In the genomic region with DNA sequence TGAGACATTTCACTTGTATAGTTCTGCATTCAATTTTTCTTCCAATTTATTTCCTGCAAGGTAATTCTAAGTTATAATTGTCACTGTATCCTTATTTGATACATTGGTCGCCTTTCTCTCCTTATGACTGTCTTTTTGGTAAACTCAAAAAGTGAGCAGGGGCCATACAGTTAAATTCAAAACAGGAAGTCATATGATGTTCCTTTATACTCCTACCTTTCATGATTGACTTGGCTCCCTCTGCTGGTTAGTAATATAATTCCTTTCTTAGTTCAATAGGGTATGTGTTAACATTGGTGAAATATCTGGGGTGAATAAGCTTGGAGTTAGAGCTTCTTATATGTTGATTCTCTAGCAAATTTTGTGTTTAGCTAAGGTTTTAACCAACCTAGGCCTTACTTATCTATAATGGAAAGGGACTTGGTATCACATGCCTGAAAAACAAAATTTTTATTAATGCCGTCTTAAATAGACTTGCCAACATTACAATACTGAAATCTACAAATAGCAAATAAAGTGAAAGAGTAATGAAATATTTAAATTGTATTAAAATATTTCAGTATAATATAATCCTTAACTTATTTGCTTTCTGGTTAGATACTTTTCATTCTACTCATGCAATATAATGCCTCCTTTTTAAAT, we compare ENCODE assay signal across 8 cellular contexts. TPM values are rescaled to one million over a fixed set of nuclear protein-coding genes. Genes with fewer than 3 reads are reported as not detected.
DNase-seq lines count a peak whose midpoint lies in the region; ATAC-seq and TF ChIP-seq lines count a peak whose summit lies in the region.

No MANE protein-coding gene starts in this region.

- no peaks in the 10 kb centered on the region for H3K27me3 Mint-ChIP-seq in activated CD8-positive, alpha-beta T cell treated with anti-CD3 and anti-CD28 coated beads, Interleukin-2, amount 10 ng/mL, durations not matched to agents 7 days and 5 days (ENCODE audit: low read depth)

- in situ Hi-C loops in gastrocnemius medialis (cut with MboI; ENCODE audit: low sequenced_read_pairs in 4 of 4) = loop anchor here in 2 of 4 donors (10.0 to 25.0 kb wide), 2 partner anchors 74 to 133 kb away; no protein-coding TSS in a partner anchor

- DNase-seq in DMS53 treated with DMSO at 0.1 percent for 48 hours (lab: John Stamatoyannopoulos, UW; ENCODE audit: unreplicated experiment) (peak; percentile 62), NCI-H226 (peak; percentile 56), heart left ventricle (no peak), gastrocnemius medialis (no peak)
- DNase-seq in activated CD8-positive, alpha-beta T cell treated with anti-CD3 and anti-CD28 coated beads, Interleukin-2, amount 10 ng/mL, durations not matched to agents 7 days and 5 days = no peak
- no peak for DNase-seq in activated CD4-positive, alpha-beta T cell treated with anti-CD3 and anti-CD28 coated beads, Interleukin-2, amount 50 U/mL, for 48 hours

- H3K9me3 ChIP-seq in heart left ventricle (no peaks in the 10 kb centered on the region), gastrocnemius medialis (no peaks in the 10 kb centered on the region)

- WGBS in heart left ventricle, 4 donors = 61 to 72% (median 64%) methylated on average over 2 of the region's 2 CpGs

- H3K27ac ChIP-seq in heart left ventricle (no peak overlapping the region), gastrocnemius medialis (no peak overlapping the region)

- intact Hi-C loops in heart left ventricle (cut with DNase I) (loop anchor here in 9 of 10 donors (2.0 to 10.0 kb wide), 8 partner anchors 74 to 626 kb away; partner anchors contain the start of gene NADK2 (in 2 of the 9)), gastrocnemius medialis (cut with DNase I; ENCODE audit: low total_unique reads) (loop anchor here (2.0 to 10.0 kb wide), 3 partner anchors 126 to 1294 kb away; no protein-coding TSS in a partner anchor)

- no peak overlapping the region for H3K4me3 Mint-ChIP-seq in activated CD8-positive, alpha-beta T cell treated with anti-CD3 and anti-CD28 coated beads, Interleukin-2, amount 10 ng/mL, durations not matched to agents 7 days and 5 days

- POLR2A ChIA-PET in activated CD8-positive, alpha-beta T cell treated with anti-CD3 and anti-CD28 coated beads, Interleukin-2, amount 10 ng/mL, durations not matched to agents 7 days and 5 days (lab: Charles Lee) = interaction anchor here (0.5 kb wide), 1 partner anchor 41 kb away, joined by 3 read pairs; no protein-coding TSS in a partner anchor

- no peaks in the 10 kb centered on the region for H3K27me3 ChIP-seq in heart left ventricle
- no peaks in the 10 kb centered on the region for H3K27me3 ChIP-seq in gastrocnemius medialis

- peak; percentile 49 to 80 (median 62) for TF ChIP-seq CTCF in heart left ventricle (IDR thresholded peaks at IDR 0.05)
- peak; percentile 36 to 68 (median 58) for TF ChIP-seq CTCF in gastrocnemius medialis (IDR thresholded peaks at IDR 0.05 in 4 of 5, conservative IDR thresholded peaks at IDR 0.05 in 1 of 5)

- ATAC-seq in GM19468 (IDR thresholded peaks at IDR 0.05; ENCODE audit: extremely low read depth, unreplicated experiment) (peak; percentile 62), HG03442 (IDR thresholded peaks at IDR 0.05; ENCODE audit: unreplicated experiment) (peak; percentile 88), heart left ventricle (peak; percentile 39 to 74 (median 69)), gastrocnemius medialis (peak; percentile 77 to 81)
- ATAC-seq in activated CD8-positive, alpha-beta T cell treated with anti-CD3 and anti-CD28 coated beads, Interleukin-2, amount 10 ng/mL, durations not matched to agents 7 days and 5 days = peak; percentile 84

- H3K4me1 Mint-ChIP-seq in activated CD8-positive, alpha-beta T cell treated with anti-CD3 and anti-CD28 coated beads, Interleukin-2, amount 10 ng/mL, durations not matched to agents 7 days and 5 days (ENCODE audit: low read depth) = peaks cover 26% of the 10 kb centered on the region

- H3K4me1 ChIP-seq in heart left ventricle (peaks cover 3 to 39% (median 21%) of the 10 kb centered on the region in 12 donors), gastrocnemius medialis (peaks cover 20 to 30% of the 10 kb centered on the region in 2 donors)

- H3K4me3 ChIP-seq in heart left ventricle (no peak overlapping the region), gastrocnemius medialis (no peak overlapping the region)

- H3K9me3 Mint-ChIP-seq in activated CD8-positive, alpha-beta T cell treated with anti-CD3 and anti-CD28 coated beads, Interleukin-2, amount 10 ng/mL, durations not matched to agents 7 days and 5 days (ENCODE audit: insufficient read depth) = no peaks in the 10 kb centered on the region

- peaks cover 0 to 8% (median 0%) of the 10 kb centered on the region in 9 donors for H3K36me3 ChIP-seq in heart left ventricle
- no peaks in the 10 kb centered on the region for H3K36me3 ChIP-seq in gastrocnemius medialis

- no peak for TF ChIP-seq POLR2A in heart left ventricle (IDR thresholded peaks at IDR 0.05)
- no peak for TF ChIP-seq POLR2A in gastrocnemius medialis (IDR thresholded peaks at IDR 0.05)

- CTCF ChIA-PET in activated CD8-positive, alpha-beta T cell treated with anti-CD3 and anti-CD28 coated beads, Interleukin-2, amount 10 ng/mL, durations not matched to agents 7 days and 5 days (lab: Charles Lee) = interaction anchor here (0.9 to 1.8 kb wide), 11 partner anchors 17 to 720 kb away, joined by 3 to 24 read pairs (median 4); partner anchors contain the start of gene NUP155

- peaks cover 17% of the 10 kb centered on the region for H3K36me3 Mint-ChIP-seq in activated CD8-positive, alpha-beta T cell treated with anti-CD3 and anti-CD28 coated beads, Interleukin-2, amount 10 ng/mL, durations not matched to agents 7 days and 5 days (ENCODE audit: low read depth)

- H3K27ac Mint-ChIP-seq in activated CD8-positive, alpha-beta T cell treated with anti-CD3 and anti-CD28 coated beads, Interleukin-2, amount 10 ng/mL, durations not matched to agents 7 days and 5 days = no peak overlapping the region

RNA-seq across cellular contexts. Expression of gene NIPBL, which starts 6.0 kb away (rescaled TPM):
- 10 to 100 TPM; 54.1 to 55.9 TPM for total RNA-seq in activated CD8-positive, alpha-beta T cell treated with anti-CD3 and anti-CD28 coated beads, Interleukin-2, amount 10 ng/mL, durations not matched to agents 7 days and 5 days
- total RNA-seq in heart left ventricle (10 to 100 TPM; 31.7 to 57.3 (median 39.2) TPM), gastrocnemius medialis (10 to 100 TPM; 15.0 to 49.6 (median 32.7) TPM)
- polyA plus RNA-seq in heart left ventricle = 10 to 100 TPM; 13.2 to 13.5 TPM

Comparison
In these comparisons a context has a peak if more than half of its experiments do, and no peak if none do; other contexts are left out.
1. DNase-seq: peak in DMS53 treated with DMSO at 0.1 percent for 48 hours (single experiment) and NCI-H226 (single experiment); none in activated CD8-positive, alpha-beta T cell treated with anti-CD3 and anti-CD28 coated beads, Interleukin-2, amount 10 ng/mL, durations not matched to agents 7 days and 5 days (single experiment), heart left ventricle (0 of 5), gastrocnemius medialis (0 of 2) and activated CD4-positive, alpha-beta T cell treated with anti-CD3 and anti-CD28 coated beads, Interleukin-2, amount 50 U/mL, for 48 hours (0 of 2).
2. Peak in every context shown above with its lines, with median percentiles within 50 percentile points of each other: ATAC-seq.